1 cellular context compared by ENCODE assay signal in the genomic region with DNA sequence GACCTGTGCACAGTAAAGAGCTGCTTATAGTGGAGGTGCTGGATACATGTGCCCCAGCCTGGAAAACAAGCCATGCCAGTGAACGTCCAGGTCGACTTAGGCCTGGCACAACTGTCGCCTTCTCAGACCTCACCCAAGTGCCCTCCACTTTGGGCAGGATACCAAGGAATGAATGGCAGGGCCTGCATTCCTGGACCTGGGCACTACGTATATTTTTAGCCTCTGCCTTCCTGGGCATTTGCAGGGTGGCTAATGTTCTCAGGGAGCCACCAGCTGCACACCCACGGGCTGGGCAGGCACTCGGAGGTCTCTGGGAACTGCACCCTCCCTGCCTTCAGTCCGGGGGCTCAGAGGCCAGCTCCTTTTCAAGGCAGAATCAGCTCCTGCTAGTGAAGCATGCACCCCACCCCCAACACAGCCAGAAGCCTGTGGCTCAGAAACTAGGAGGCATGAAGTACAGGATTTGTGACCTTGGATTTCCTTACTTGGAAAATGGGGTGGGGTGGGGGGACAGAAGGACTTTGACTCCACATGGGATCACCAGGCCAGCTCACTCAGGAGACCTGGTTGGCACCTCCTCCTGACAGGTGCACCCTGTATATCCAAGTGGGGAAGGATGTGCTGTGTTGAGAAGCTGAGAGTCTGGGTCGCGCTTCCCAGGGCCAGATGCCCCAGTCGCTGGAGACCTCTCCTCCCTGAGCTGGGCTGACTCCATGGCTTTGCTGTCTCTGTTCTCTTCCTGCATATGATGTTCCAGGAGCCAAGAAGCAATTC.
TF ChIP-seq lines count a peak whose summit lies in the region.

No MANE protein-coding gene starts in this region.

TF ChIP-seq in HepG2, 621 proteins besides CTCF, POLR2A, EP300 and RAD21 (continues in another document):
- TF ChIP-seq TP53 (CRISPR knock-in tag; conservative IDR thresholded peaks at IDR 0.05): no peak
- no peak for TF ChIP-seq ZNF816 (CRISPR knock-in tag; IDR thresholded peaks at IDR 0.05; ENCODE audit: borderline replicate concordance)
- TF ChIP-seq SIN3A (IDR thresholded peaks at IDR 0.05; ENCODE audit: borderline replicate concordance, low read depth, low read length): no peak
- TF ChIP-seq ATF1 (CRISPR knock-in tag; IDR thresholded peaks at IDR 0.05): no peak
- TF ChIP-seq ZNF605 (CRISPR knock-in tag; IDR thresholded peaks at IDR 0.05): no peak
- TF ChIP-seq, protein P1, sequence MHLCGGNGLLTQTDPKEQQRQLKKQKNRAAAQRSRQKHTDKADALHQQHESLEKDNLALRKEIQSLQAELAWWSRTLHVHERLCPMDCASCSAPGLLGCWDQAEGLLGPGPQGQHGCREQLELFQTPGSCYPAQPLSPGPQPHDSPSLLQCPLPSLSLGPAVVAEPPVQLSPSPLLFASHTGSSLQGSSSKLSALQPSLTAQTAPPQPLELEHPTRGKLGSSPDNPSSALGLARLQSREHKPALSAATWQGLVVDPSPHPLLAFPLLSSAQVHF (CRISPR knock-in tag; IDR thresholded peaks at IDR 0.05): no peak
- no peak for TF ChIP-seq ZNF30 (CRISPR knock-in tag; IDR thresholded peaks at IDR 0.05)
- TF ChIP-seq, protein P2, sequence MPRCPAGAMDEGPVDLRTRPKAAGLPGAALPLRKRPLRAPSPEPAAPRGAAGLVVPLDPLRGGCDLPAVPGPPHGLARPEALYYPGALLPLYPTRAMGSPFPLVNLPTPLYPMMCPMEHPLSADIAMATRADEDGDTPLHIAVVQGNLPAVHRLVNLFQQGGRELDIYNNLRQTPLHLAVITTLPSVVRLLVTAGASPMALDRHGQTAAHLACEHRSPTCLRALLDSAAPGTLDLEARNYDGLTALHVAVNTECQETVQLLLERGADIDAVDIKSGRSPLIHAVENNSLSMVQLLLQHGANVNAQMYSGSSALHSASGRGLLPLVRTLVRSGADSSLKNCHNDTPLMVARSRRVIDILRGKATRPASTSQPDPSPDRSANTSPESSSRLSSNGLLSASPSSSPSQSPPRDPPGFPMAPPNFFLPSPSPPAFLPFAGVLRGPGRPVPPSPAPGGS (CRISPR knock-in tag; IDR thresholded peaks at IDR 0.05): peak; percentile 74; the same call in 1 of the 2 replicates
- peak; percentile 64 for TF ChIP-seq RARA (CRISPR knock-in tag; IDR thresholded peaks at IDR 0.05)
- peak; percentile 76; the same call in 1 of the 2 replicates for TF ChIP-seq PITX1 (CRISPR knock-in tag; IDR thresholded peaks at IDR 0.05)
- no peak for TF ChIP-seq GABPA (IDR thresholded peaks at IDR 0.05; ENCODE audit: low read depth, low read length)
- TF ChIP-seq GABPA (CRISPR knock-in tag; IDR thresholded peaks at IDR 0.05; ENCODE audit: low read depth): no peak; the same call in 1 of the 2 replicates
- TF ChIP-seq, protein P3, sequence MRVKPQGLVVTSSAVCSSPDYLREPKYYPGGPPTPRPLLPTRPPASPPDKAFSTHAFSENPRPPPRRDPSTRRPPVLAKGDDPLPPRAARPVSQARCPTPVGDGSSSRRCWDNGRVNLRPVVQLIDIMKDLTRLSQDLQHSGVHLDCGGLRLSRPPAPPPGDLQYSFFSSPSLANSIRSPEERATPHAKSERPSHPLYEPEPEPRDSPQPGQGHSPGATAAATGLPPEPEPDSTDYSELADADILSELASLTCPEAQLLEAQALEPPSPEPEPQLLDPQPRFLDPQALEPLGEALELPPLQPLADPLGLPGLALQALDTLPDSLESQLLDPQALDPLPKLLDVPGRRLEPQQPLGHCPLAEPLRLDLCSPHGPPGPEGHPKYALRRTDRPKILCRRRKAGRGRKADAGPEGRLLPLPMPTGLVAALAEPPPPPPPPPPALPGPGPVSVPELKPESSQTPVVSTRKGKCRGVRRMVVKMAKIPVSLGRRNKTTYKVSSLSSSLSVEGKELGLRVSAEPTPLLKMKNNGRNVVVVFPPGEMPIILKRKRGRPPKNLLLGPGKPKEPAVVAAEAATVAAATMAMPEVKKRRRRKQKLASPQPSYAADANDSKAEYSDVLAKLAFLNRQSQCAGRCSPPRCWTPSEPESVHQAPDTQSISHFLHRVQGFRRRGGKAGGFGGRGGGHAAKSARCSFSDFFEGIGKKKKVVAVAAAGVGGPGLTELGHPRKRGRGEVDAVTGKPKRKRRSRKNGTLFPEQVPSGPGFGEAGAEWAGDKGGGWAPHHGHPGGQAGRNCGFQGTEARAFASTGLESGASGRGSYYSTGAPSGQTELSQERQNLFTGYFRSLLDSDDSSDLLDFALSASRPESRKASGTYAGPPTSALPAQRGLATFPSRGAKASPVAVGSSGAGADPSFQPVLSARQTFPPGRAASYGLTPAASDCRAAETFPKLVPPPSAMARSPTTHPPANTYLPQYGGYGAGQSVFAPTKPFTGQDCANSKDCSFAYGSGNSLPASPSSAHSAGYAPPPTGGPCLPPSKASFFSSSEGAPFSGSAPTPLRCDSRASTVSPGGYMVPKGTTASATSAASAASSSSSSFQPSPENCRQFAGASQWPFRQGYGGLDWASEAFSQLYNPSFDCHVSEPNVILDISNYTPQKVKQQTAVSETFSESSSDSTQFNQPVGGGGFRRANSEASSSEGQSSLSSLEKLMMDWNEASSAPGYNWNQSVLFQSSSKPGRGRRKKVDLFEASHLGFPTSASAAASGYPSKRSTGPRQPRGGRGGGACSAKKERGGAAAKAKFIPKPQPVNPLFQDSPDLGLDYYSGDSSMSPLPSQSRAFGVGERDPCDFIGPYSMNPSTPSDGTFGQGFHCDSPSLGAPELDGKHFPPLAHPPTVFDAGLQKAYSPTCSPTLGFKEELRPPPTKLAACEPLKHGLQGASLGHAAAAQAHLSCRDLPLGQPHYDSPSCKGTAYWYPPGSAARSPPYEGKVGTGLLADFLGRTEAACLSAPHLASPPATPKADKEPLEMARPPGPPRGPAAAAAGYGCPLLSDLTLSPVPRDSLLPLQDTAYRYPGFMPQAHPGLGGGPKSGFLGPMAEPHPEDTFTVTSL (CRISPR knock-in tag; IDR thresholded peaks at IDR 0.05; ENCODE audit: borderline replicate concordance): no peak
- TF ChIP-seq SKI (IDR thresholded peaks at IDR 0.05; ENCODE audit: partially characterized antibody): peak; percentile 35
- TF ChIP-seq, protein P4, sequence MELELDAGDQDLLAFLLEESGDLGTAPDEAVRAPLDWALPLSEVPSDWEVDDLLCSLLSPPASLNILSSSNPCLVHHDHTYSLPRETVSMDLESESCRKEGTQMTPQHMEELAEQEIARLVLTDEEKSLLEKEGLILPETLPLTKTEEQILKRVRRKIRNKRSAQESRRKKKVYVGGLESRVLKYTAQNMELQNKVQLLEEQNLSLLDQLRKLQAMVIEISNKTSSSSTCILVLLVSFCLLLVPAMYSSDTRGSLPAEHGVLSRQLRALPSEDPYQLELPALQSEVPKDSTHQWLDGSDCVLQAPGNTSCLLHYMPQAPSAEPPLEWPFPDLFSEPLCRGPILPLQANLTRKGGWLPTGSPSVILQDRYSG (CRISPR knock-in tag; IDR thresholded peaks at IDR 0.05): no peak
- TF ChIP-seq, protein P5, sequence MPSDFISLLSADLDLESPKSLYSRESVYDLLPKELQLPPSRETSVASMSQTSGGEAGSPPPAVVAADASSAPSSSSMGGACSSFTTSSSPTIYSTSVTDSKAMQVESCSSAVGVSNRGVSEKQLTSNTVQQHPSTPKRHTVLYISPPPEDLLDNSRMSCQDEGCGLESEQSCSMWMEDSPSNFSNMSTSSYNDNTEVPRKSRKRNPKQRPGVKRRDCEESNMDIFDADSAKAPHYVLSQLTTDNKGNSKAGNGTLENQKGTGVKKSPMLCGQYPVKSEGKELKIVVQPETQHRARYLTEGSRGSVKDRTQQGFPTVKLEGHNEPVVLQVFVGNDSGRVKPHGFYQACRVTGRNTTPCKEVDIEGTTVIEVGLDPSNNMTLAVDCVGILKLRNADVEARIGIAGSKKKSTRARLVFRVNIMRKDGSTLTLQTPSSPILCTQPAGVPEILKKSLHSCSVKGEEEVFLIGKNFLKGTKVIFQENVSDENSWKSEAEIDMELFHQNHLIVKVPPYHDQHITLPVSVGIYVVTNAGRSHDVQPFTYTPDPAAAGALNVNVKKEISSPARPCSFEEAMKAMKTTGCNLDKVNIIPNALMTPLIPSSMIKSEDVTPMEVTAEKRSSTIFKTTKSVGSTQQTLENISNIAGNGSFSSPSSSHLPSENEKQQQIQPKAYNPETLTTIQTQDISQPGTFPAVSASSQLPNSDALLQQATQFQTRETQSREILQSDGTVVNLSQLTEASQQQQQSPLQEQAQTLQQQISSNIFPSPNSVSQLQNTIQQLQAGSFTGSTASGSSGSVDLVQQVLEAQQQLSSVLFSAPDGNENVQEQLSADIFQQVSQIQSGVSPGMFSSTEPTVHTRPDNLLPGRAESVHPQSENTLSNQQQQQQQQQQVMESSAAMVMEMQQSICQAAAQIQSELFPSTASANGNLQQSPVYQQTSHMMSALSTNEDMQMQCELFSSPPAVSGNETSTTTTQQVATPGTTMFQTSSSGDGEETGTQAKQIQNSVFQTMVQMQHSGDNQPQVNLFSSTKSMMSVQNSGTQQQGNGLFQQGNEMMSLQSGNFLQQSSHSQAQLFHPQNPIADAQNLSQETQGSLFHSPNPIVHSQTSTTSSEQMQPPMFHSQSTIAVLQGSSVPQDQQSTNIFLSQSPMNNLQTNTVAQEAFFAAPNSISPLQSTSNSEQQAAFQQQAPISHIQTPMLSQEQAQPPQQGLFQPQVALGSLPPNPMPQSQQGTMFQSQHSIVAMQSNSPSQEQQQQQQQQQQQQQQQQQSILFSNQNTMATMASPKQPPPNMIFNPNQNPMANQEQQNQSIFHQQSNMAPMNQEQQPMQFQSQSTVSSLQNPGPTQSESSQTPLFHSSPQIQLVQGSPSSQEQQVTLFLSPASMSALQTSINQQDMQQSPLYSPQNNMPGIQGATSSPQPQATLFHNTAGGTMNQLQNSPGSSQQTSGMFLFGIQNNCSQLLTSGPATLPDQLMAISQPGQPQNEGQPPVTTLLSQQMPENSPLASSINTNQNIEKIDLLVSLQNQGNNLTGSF (CRISPR knock-in tag; IDR thresholded peaks at IDR 0.05): no peak
- TF ChIP-seq, protein P6, sequence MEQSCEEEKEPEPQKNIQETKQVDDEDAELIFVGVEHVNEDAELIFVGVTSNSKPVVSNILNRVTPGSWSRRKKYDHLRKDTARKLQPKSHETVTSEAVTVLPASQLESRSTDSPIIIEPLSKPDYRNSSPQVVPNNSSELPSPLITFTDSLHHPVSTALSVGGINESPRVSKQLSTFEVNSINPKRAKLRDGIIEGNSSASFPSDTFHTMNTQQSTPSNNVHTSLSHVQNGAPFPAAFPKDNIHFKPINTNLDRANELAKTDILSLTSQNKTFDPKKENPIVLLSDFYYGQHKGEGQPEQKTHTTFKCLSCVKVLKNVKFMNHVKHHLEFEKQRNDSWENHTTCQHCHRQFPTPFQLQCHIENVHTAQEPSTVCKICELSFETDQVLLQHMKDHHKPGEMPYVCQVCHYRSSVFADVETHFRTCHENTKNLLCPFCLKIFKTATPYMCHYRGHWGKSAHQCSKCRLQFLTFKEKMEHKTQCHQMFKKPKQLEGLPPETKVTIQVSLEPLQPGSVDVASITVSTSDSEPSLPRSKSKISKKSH (CRISPR knock-in tag; IDR thresholded peaks at IDR 0.05; ENCODE audit: borderline replicate concordance): peak; percentile 38; the same call in 1 of the 2 replicates
- TF ChIP-seq NFRKB (IDR thresholded peaks at IDR 0.05): no peak
- TF ChIP-seq ZC3H13 (CRISPR knock-in tag; IDR thresholded peaks at IDR 0.05): 0 out of 2 replicates have a peak, but pooled peaks have one; percentile 53
- TF ChIP-seq ZNF343 (CRISPR knock-in tag; IDR thresholded peaks at IDR 0.05): peak; percentile 56; the same call in 1 of the 2 replicates
- TF ChIP-seq SUZ12 (IDR thresholded peaks at IDR 0.05; ENCODE audit: low read depth, low read length): no peak
- peak; percentile 97 for TF ChIP-seq SRF (IDR thresholded peaks at IDR 0.05; ENCODE audit: low read depth, low read length)
- TF ChIP-seq, protein P7, sequence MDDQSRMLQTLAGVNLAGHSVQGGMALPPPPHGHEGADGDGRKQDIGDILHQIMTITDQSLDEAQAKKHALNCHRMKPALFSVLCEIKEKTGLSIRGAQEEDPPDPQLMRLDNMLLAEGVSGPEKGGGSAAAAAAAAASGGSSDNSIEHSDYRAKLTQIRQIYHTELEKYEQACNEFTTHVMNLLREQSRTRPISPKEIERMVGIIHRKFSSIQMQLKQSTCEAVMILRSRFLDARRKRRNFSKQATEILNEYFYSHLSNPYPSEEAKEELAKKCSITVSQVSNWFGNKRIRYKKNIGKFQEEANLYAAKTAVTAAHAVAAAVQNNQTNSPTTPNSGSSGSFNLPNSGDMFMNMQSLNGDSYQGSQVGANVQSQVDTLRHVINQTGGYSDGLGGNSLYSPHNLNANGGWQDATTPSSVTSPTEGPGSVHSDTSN (CRISPR knock-in tag; IDR thresholded peaks at IDR 0.05; ENCODE audit: borderline replicate concordance): no peak
- no peak for TF ChIP-seq NFIC (IDR thresholded peaks at IDR 0.05; ENCODE audit: low read length)
- peak; percentile 72 for TF ChIP-seq PTBP1 (IDR thresholded peaks at IDR 0.05; ENCODE audit: low read depth, low read length, poor library complexity, severe bottlenecking)
- TF ChIP-seq ZNF224 (CRISPR knock-in tag; IDR thresholded peaks at IDR 0.05): no peak
- TF ChIP-seq EED (CRISPR knock-in tag; IDR thresholded peaks at IDR 0.05): no peak
- no peak for TF ChIP-seq ZFP62 (CRISPR knock-in tag; IDR thresholded peaks at IDR 0.05)
- TF ChIP-seq NFE2L1 (CRISPR knock-in tag; IDR thresholded peaks at IDR 0.05; ENCODE audit: borderline replicate concordance): no peak
- TF ChIP-seq, protein P8, sequence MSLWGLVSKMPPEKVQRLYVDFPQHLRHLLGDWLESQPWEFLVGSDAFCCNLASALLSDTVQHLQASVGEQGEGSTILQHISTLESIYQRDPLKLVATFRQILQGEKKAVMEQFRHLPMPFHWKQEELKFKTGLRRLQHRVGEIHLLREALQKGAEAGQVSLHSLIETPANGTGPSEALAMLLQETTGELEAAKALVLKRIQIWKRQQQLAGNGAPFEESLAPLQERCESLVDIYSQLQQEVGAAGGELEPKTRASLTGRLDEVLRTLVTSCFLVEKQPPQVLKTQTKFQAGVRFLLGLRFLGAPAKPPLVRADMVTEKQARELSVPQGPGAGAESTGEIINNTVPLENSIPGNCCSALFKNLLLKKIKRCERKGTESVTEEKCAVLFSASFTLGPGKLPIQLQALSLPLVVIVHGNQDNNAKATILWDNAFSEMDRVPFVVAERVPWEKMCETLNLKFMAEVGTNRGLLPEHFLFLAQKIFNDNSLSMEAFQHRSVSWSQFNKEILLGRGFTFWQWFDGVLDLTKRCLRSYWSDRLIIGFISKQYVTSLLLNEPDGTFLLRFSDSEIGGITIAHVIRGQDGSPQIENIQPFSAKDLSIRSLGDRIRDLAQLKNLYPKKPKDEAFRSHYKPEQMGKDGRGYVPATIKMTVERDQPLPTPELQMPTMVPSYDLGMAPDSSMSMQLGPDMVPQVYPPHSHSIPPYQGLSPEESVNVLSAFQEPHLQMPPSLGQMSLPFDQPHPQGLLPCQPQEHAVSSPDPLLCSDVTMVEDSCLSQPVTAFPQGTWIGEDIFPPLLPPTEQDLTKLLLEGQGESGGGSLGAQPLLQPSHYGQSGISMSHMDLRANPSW (CRISPR knock-in tag; IDR thresholded peaks at IDR 0.05; ENCODE audit: borderline replicate concordance): peak; percentile 63; the same call in 1 of the 2 replicates
- TF ChIP-seq, protein P9, sequence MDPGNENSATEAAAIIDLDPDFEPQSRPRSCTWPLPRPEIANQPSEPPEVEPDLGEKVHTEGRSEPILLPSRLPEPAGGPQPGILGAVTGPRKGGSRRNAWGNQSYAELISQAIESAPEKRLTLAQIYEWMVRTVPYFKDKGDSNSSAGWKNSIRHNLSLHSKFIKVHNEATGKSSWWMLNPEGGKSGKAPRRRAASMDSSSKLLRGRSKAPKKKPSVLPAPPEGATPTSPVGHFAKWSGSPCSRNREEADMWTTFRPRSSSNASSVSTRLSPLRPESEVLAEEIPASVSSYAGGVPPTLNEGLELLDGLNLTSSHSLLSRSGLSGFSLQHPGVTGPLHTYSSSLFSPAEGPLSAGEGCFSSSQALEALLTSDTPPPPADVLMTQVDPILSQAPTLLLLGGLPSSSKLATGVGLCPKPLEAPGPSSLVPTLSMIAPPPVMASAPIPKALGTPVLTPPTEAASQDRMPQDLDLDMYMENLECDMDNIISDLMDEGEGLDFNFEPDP (CRISPR knock-in tag; conservative IDR thresholded peaks at IDR 0.05): no peak
- peak; percentile 62 for TF ChIP-seq ARNTL (CRISPR knock-in tag; IDR thresholded peaks at IDR 0.05)
- TF ChIP-seq TCF7L2 (IDR thresholded peaks at IDR 0.05; ENCODE audit: low read depth, low read length): no peak
